9 cellular contexts compared by ENCODE assay signal in the genomic region with DNA sequence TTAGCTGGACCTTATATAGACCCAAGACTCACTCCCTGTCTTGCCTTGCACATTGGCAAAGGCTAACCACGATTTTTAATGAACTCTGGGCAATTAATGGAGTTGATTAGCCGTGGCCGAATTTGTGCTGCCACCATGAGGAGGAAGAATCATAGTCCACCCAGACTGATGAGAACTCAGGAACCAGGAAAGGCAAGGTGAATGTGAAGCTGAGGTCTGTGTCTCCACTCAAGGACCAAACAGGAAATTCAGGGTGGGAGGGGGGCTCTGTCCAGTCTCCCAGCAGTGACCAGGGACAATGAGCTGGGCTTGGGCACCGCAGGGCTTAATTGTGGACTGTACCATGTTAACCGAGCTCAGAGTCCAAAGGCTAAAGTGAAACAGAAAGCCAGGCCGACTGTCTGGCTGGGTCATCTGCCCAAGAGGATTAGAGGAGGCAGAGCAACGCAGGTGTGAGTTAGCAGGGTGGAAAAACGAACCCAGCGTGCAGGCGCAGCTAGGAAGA.
A peak's percentile ranks its signal among the peaks of the same experiment; 100 is the strongest.
DNase-seq lines count a peak whose midpoint lies in the region; ATAC-seq and TF ChIP-seq lines count a peak whose summit lies in the region.
"Had no signal": no experiment of that assay in that cellular context is flagged by ENCODE, and none has a peak within 500 bp of the region (broad histone marks: within the 10 kb centered on the region; RNA-seq: fewer than 3 reads in every experiment).

No MANE protein-coding gene starts in this region.

- peak overlapping the region; percentile 91 for H3K27ac ChIP-seq in Panc1 (ENCODE audit: low read length)
- H3K27ac ChIP-seq in skeletal muscle tissue (ENCODE audit: low read depth, low read length): peak overlapping the region; percentile 52

- ATAC-seq in GM18511 (IDR thresholded peaks at IDR 0.05; ENCODE audit: unreplicated experiment): peak; percentile 80
- peak; percentile 71 for ATAC-seq in Panc1

- no TSS peak for BruUV-seq in Panc1 (replicated peaks; lab: Mats Ljungman, UMichigan)

- intact Hi-C loops in Panc1 (cut with micrococcal nuclease; ENCODE audit: unreplicated experiment): loop anchor here (10.0 kb wide), 1 partner anchor 132 kb away; the partner anchor contains the start of gene JCAD

- H3K4me1 ChIP-seq in Panc1 (ENCODE audit: control insufficient read depth, insufficient read depth, low read length) (peaks cover 28% of the 10 kb centered on the region), skeletal muscle tissue (ENCODE audit: control insufficient read depth in 3 of 3, insufficient read depth in 3 of 3, low read length in 3 of 3) (peaks cover 4 to 21% (median 10%) of the 10 kb centered on the region in 3 donors)

- in situ Hi-C loops in Panc1 (cut with HindIII; ENCODE audit: low pct_unique_long_range_greater_than_20kb, low sequenced_read_pairs): no loop called here

- H3K36me3 ChIP-seq in Panc1 (ENCODE audit: control insufficient read depth, insufficient read depth, low read length): no peaks in the 10 kb centered on the region
- H3K36me3 ChIP-seq in skeletal muscle tissue (ENCODE audit: control insufficient read depth in 3 of 3, insufficient read depth in 3 of 3, low read length in 3 of 3): no peaks in the 10 kb centered on the region

- H3K4me3 ChIP-seq in Panc1 (ENCODE audit: low read depth in 2 of 2, low read length in 2 of 2) (peak overlapping the region; percentile 28 to 55), foreskin fibroblast (ENCODE audit: low read depth in 1 of 2, low read length in 2 of 2) (no peak overlapping the region), skeletal muscle tissue (ENCODE audit: low read length in 3 of 3) (peak overlapping the region; percentile 56 to 70 (median 61))

- CTCF ChIA-PET in Panc1 (lab: Charles Lee): interaction anchor here (0.7 to 1.5 kb wide), 2 partner anchors 30 to 188 kb away, joined by 4 to 5 read pairs; no protein-coding TSS in a partner anchor

- H3K27me3 ChIP-seq in Panc1 (ENCODE audit: control insufficient read depth, insufficient read depth, low read length) (no peaks in the 10 kb centered on the region), skeletal muscle tissue (ENCODE audit: control insufficient read depth in 3 of 3, insufficient read depth in 3 of 3, low read length in 3 of 3) (no peaks in the 10 kb centered on the region)

- DNase-seq in Panc1 (ENCODE audit: low read depth, low spot score) (no peak), foreskin fibroblast (peak in 1 of 2 donors; percentile 42), CD1c-positive myeloid dendritic cell (ENCODE audit: extremely low spot score) (no peak), ecto neural progenitor cell (ENCODE audit: low spot score) (no peak), inferior parietal cortex (ENCODE audit: extremely low spot score) (no peak), activated T-cell treated with anti-CD3 and anti-CD28 coated beads for 4 hours (no peak)
- DNase-seq: NCI-H510A treated with DMSO at 0.1 percent for 48 hours had no signal

- peak; percentile 60 for TF ChIP-seq CTCF in Panc1 (IDR thresholded peaks at IDR 0.05)
- TF ChIP-seq CTCF in foreskin fibroblast (IDR thresholded peaks at IDR 0.05; ENCODE audit: low read depth, low read length): peak; percentile 13

- POLR2A ChIA-PET in Panc1 (lab: Charles Lee): no interaction called here

- no peaks in the 10 kb centered on the region for H3K9me3 ChIP-seq in Panc1 (ENCODE audit: control insufficient read depth, insufficient read depth, low read depth, low read length)
- no peaks in the 10 kb centered on the region for H3K9me3 ChIP-seq in skeletal muscle tissue (ENCODE audit: control insufficient read depth in 3 of 3, low read length in 3 of 3)

- H3K9ac ChIP-seq in skeletal muscle tissue (ENCODE audit: low read depth in 1 of 3, low read length in 3 of 3): peak overlapping the region; percentile 55 to 70 (median 67)

Comparison
In these comparisons a context has a peak if more than half of its experiments do, and no peak if none do; other contexts are left out.
1. H3K4me3 ChIP-seq: peak in Panc1 (2 of 2) and skeletal muscle tissue (3 of 3); none in foreskin fibroblast (0 of 2).